1 cellular context compared by ENCODE assay signal in the genomic region with DNA sequence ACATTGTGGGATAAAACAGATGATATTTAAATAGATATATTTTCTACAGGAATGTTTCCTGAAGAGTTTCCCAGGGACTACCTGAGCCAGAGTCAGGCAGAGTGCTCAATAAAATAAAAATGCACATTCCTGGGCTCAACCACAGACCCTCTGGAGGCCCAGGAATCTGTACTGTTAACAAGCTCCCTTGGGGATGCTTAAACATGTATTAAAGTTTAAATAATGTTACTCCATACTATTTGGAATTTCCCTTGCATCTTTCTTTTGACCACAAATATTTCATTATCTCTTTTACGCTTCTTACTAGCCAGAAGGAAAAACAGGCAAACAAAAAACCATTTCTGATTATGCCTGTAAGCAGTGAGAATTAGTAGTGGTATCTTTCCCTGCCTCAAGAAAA.
TF ChIP-seq lines count a peak whose summit lies in the region.

No MANE protein-coding gene starts in this region.

TF ChIP-seq in GM12878, 131 proteins besides CTCF, POLR2A, EP300 and RAD21 (continued from another document):
- TF ChIP-seq, protein P1, sequence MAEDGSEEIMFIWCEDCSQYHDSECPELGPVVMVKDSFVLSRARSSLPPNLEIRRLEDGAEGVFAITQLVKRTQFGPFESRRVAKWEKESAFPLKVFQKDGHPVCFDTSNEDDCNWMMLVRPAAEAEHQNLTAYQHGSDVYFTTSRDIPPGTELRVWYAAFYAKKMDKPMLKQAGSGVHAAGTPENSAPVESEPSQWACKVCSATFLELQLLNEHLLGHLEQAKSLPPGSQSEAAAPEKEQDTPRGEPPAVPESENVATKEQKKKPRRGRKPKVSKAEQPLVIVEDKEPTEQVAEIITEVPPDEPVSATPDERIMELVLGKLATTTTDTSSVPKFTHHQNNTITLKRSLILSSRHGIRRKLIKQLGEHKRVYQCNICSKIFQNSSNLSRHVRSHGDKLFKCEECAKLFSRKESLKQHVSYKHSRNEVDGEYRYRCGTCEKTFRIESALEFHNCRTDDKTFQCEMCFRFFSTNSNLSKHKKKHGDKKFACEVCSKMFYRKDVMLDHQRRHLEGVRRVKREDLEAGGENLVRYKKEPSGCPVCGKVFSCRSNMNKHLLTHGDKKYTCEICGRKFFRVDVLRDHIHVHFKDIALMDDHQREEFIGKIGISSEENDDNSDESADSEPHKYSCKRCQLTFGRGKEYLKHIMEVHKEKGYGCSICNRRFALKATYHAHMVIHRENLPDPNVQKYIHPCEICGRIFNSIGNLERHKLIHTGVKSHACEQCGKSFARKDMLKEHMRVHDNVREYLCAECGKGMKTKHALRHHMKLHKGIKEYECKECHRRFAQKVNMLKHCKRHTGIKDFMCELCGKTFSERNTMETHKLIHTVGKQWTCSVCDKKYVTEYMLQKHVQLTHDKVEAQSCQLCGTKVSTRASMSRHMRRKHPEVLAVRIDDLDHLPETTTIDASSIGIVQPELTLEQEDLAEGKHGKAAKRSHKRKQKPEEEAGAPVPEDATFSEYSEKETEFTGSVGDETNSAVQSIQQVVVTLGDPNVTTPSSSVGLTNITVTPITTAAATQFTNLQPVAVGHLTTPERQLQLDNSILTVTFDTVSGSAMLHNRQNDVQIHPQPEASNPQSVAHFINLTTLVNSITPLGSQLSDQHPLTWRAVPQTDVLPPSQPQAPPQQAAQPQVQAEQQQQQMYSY (CRISPR knock-in tag; IDR thresholded peaks at IDR 0.05), result no peak
- TF ChIP-seq IKZF2 (IDR thresholded peaks at IDR 0.05) (peak in 1 of 2 experiments; percentile 72; a peak in 2 of 4 replicates), POU2F2 (IDR thresholded peaks at IDR 0.05; ENCODE audit: borderline replicate concordance, low read depth, low read length) (0 out of 3 replicates have a peak, but pooled peaks have one; percentile 2), NR2C1 (IDR thresholded peaks at IDR 0.05) (no peak), HCFC1 (IDR thresholded peaks at IDR 0.05; ENCODE audit: low read length) (no peak), MEF2B (IDR thresholded peaks at IDR 0.05; ENCODE audit: partially characterized antibody, poor library complexity, severe bottlenecking) (peak; percentile 98), BCL11A (IDR thresholded peaks at IDR 0.05; ENCODE audit: low read depth, low read length) (peak; percentile 73; the same call in 1 of the 2 replicates), TCF7 (IDR thresholded peaks at IDR 0.05; ENCODE audit: borderline replicate concordance) (0 out of 2 replicates have a peak, but pooled peaks have one; percentile 20), IKZF1 (conservative IDR thresholded peaks at IDR 0.05) (peak; percentile 62), ZNF24 (IDR thresholded peaks at IDR 0.05) (no peak), GATAD2B (conservative IDR thresholded peaks at IDR 0.05; ENCODE audit: low read depth) (0 out of 2 replicates have a peak, but pooled peaks have one; percentile 45), RUNX3 (IDR thresholded peaks at IDR 0.05; ENCODE audit: low read length) (peak; percentile 95), NR2F1 (conservative IDR thresholded peaks at IDR 0.05) (no peak; the same call in 1 of the 2 replicates), NFYA (IDR thresholded peaks at IDR 0.05; ENCODE audit: borderline replicate concordance, low read depth, low read length) (no peak), FOXM1 (IDR thresholded peaks at IDR 0.05; ENCODE audit: low read depth, low read length) (no peak; the same call in 1 of the 2 replicates), GABPA (IDR thresholded peaks at IDR 0.05; ENCODE audit: low read depth) (no peak), RB1 (IDR thresholded peaks at IDR 0.05; ENCODE audit: borderline replicate concordance) (no peak), RBBP5 (conservative IDR thresholded peaks at IDR 0.05) (no peak), CREB1 (IDR thresholded peaks at IDR 0.05; ENCODE audit: low read depth) (no peak), SREBF2 (IDR thresholded peaks at IDR 0.05; ENCODE audit: low read length) (no peak), TBL1XR1 (IDR thresholded peaks at IDR 0.05; ENCODE audit: low read depth, low read length) (no peak), FOXK2 (IDR thresholded peaks at IDR 0.05) (no peak), CBFB (IDR thresholded peaks at IDR 0.05; ENCODE audit: low read depth) (peak; percentile 62; the same call in 1 of the 2 replicates), TCF3 (IDR thresholded peaks at IDR 0.05; ENCODE audit: borderline replicate concordance, insufficient read depth, low read depth, low read length) (no peak), MTA2 (IDR thresholded peaks at IDR 0.05; ENCODE audit: low read depth) (peak; percentile 76; the same call in 1 of the 2 replicates), LARP7 (IDR thresholded peaks at IDR 0.05) (no peak), STAT3 (IDR thresholded peaks at IDR 0.05; ENCODE audit: low read depth, low read length) (no peak), CBX5 (IDR thresholded peaks at IDR 0.05; ENCODE audit: low read depth) (no peak), CBX3 (IDR thresholded peaks at IDR 0.05; ENCODE audit: borderline replicate concordance, low read depth) (no peak), MYB (IDR thresholded peaks at IDR 0.05; ENCODE audit: borderline replicate concordance, low read depth, low read length) (no peak), CEBPB (IDR thresholded peaks at IDR 0.05; ENCODE audit: borderline replicate concordance in 1 of 2, low read depth in 2 of 2, low read length in 2 of 2) (no peak), ZNF384 (IDR thresholded peaks at IDR 0.05; ENCODE audit: borderline replicate concordance, low read depth, low read length) (no peak), MYC (IDR thresholded peaks at IDR 0.05; ENCODE audit: insufficient read depth, insufficient read length, insufficient replicate concordance, low read length, severe bottlenecking) (no peak), BACH1 (IDR thresholded peaks at IDR 0.05; ENCODE audit: borderline replicate concordance) (no peak)
- TF ChIP-seq, protein P2, sequence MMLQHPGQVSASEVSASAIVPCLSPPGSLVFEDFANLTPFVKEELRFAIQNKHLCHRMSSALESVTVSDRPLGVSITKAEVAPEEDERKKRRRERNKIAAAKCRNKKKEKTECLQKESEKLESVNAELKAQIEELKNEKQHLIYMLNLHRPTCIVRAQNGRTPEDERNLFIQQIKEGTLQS (IDR thresholded peaks at IDR 0.05; ENCODE audit: borderline replicate concordance, extremely low read depth, low read depth, low read length), result no peak
- TF ChIP-seq, protein P3, sequence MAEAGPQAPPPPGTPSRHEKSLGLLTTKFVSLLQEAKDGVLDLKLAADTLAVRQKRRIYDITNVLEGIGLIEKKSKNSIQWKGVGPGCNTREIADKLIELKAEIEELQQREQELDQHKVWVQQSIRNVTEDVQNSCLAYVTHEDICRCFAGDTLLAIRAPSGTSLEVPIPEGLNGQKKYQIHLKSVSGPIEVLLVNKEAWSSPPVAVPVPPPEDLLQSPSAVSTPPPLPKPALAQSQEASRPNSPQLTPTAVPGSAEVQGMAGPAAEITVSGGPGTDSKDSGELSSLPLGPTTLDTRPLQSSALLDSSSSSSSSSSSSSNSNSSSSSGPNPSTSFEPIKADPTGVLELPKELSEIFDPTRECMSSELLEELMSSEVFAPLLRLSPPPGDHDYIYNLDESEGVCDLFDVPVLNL (IDR thresholded peaks at IDR 0.05; ENCODE audit: low read depth, low read length), result no peak
- TF ChIP-seq, protein P4, sequence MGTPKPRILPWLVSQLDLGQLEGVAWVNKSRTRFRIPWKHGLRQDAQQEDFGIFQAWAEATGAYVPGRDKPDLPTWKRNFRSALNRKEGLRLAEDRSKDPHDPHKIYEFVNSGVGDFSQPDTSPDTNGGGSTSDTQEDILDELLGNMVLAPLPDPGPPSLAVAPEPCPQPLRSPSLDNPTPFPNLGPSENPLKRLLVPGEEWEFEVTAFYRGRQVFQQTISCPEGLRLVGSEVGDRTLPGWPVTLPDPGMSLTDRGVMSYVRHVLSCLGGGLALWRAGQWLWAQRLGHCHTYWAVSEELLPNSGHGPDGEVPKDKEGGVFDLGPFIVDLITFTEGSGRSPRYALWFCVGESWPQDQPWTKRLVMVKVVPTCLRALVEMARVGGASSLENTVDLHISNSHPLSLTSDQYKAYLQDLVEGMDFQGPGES (IDR thresholded peaks at IDR 0.05), result no peak
